Comparison of ENCODE assay signal across 1 cellular context in genomic region chr7:98286701-98287485, GRCh38.
A peak's percentile ranks its signal among the peaks of the same experiment; 100 is the strongest.
TF ChIP-seq lines count a peak whose summit lies in the region.

No MANE protein-coding gene starts in this region.

TF ChIP-seq in GM23338, 12 proteins besides CTCF, POLR2A, EP300 and RAD21:
- peak; percentile 2 for TF ChIP-seq REST (IDR thresholded peaks at IDR 0.05; ENCODE audit: unreplicated experiment)
- no peak for TF ChIP-seq EZH2phosphoT487 (IDR thresholded peaks at IDR 0.05; ENCODE audit: unreplicated experiment)
